ENCODE assay signal across 9 cellular contexts in genomic region chr9:124309665-124310064, GRCh38. TPM values are rescaled to one million over a fixed set of nuclear protein-coding genes. Genes with fewer than 3 reads are reported as not detected.
A peak's percentile ranks its signal among the peaks of the same experiment; 100 is the strongest.
DNase-seq lines count a peak whose midpoint lies in the region; ATAC-seq and TF ChIP-seq lines count a peak whose summit lies in the region.
"Had no signal": no experiment of that assay in that cellular context is flagged by ENCODE, and none has a peak within 500 bp of the region (broad histone marks: within the 10 kb centered on the region; RNA-seq: fewer than 3 reads in every experiment).

No MANE protein-coding gene starts in this region.

- H3K27me3 ChIP-seq in brain microvascular endothelial cell (replicated peaks) (no peaks in the 10 kb centered on the region), kidney epithelial cell (ENCODE audit: control insufficient read depth, insufficient read depth, low read length) (no peaks in the 10 kb centered on the region), esophagus squamous epithelium (no peaks in the 10 kb centered on the region)
- H3K27me3 ChIP-seq: BLaER1 had no signal

- H3K4me3 Mint-ChIP-seq in immature natural killer cell (no peak overlapping the region), nephron progenitor cell (no peak overlapping the region)

- DNase-seq in 8988T (peak; percentile 75), HT-29 (ENCODE audit: low spot score) (peak; percentile 55), brain microvascular endothelial cell (peak; percentile 99), kidney epithelial cell (ENCODE audit: low read depth) (peak; percentile 91), esophagus squamous epithelium (lab: John Stamatoyannopoulos, UW) (no peak), immature natural killer cell (no peak), nephron progenitor cell (no peak)

- H3K27ac Mint-ChIP-seq in immature natural killer cell (peak overlapping the region in 1 of 6 donors; percentile 53), nephron progenitor cell (no peak overlapping the region)

- no peak overlapping the region for H3K4me3 ChIP-seq in brain microvascular endothelial cell (ENCODE audit: low read depth, low read length)
- no peak overlapping the region for H3K4me3 ChIP-seq in kidney epithelial cell (ENCODE audit: low read depth, low read length)
- no peak overlapping the region for H3K4me3 ChIP-seq in esophagus squamous epithelium
- H3K4me3 ChIP-seq: BLaER1 had no signal

- H3K27ac ChIP-seq in brain microvascular endothelial cell (peak overlapping the region; percentile 92), esophagus squamous epithelium (peak overlapping the region in 2 of 4 donors; percentile 3 to 32)

- 52 to 86% methylated on average over 5 to 12 of the region's 14 CpGs for whole genome bisulfite sequencing in esophagus squamous epithelium, 2 donors

- H3K36me3 Mint-ChIP-seq in immature natural killer cell (peaks cover 0 to 5% (median 0%) of the 10 kb centered on the region in 3 donors), nephron progenitor cell (ENCODE audit: low read depth) (peaks cover 5% of the 10 kb centered on the region)

- peaks cover 0 to 2% (median 0%) of the 10 kb centered on the region in 3 donors for H3K27me3 Mint-ChIP-seq in immature natural killer cell (ENCODE audit: low read depth in 3 of 3)
- no peaks in the 10 kb centered on the region for H3K27me3 Mint-ChIP-seq in nephron progenitor cell (ENCODE audit: low read depth, poor library complexity)

- no peak for ATAC-seq in GM18861 (IDR thresholded peaks at IDR 0.05; ENCODE audit: unreplicated experiment)

- intact Hi-C loops in esophagus squamous epithelium (cut with DNase I): no loop called here

- H3K9me3 ChIP-seq in esophagus squamous epithelium: no peaks in the 10 kb centered on the region
- H3K9me3 ChIP-seq: BLaER1 had no signal

- no peak for TF ChIP-seq CTCF in brain microvascular endothelial cell (IDR thresholded peaks at IDR 0.05; ENCODE audit: low read depth, low read length, missing control alignments)
- no peak for TF ChIP-seq CTCF in kidney epithelial cell (IDR thresholded peaks at IDR 0.05; ENCODE audit: insufficient read depth, low read length, poor library complexity, severe bottlenecking)
- TF ChIP-seq CTCF in esophagus squamous epithelium (IDR thresholded peaks at IDR 0.05): no peak
- TF ChIP-seq CTCF in nephron progenitor cell (IDR thresholded peaks at IDR 0.05): no peak

- in situ Hi-C loops in brain microvascular endothelial cell (cut with HindIII; ENCODE audit: low pct_ligation_motif_present, low sequenced_read_pairs): loop anchor here (25.0 kb wide), 1 partner anchor 172 kb away; no protein-coding TSS in a partner anchor

- H3K4me1 ChIP-seq in esophagus squamous epithelium: peaks cover 0 to 18% (median 0%) of the 10 kb centered on the region in 3 donors

- H3K4me1 Mint-ChIP-seq in immature natural killer cell: peaks cover 12 to 15% of the 10 kb centered on the region in 2 donors
- H3K4me1 Mint-ChIP-seq in nephron progenitor cell: peaks cover 13% of the 10 kb centered on the region

- TF ChIP-seq POLR2A in esophagus squamous epithelium (IDR thresholded peaks at IDR 0.05): no peak

- H3K36me3 ChIP-seq in brain microvascular endothelial cell (replicated peaks): peaks cover 34% of the 10 kb centered on the region
- H3K36me3 ChIP-seq in kidney epithelial cell (ENCODE audit: control insufficient read depth, insufficient read depth, low read length): peaks cover 2% of the 10 kb centered on the region
- peaks cover 0 to 44% (median 0%) of the 10 kb centered on the region in 3 donors for H3K36me3 ChIP-seq in esophagus squamous epithelium

- H3K9me3 Mint-ChIP-seq in immature natural killer cell (no peaks in the 10 kb centered on the region), nephron progenitor cell (no peaks in the 10 kb centered on the region)

RNA-seq across cellular contexts. Expression of gene NEK6, which starts 51.9 kb away (rescaled TPM):
- total RNA-seq in HT-29 (2014; rRNA removed; shearing (Covaris generic)): 17.0 and 22.1 TPM in 2 replicates
- 17.8 and 22.7 TPM in 2 replicates for total RNA-seq in kidney epithelial cell
- total RNA-seq in esophagus squamous epithelium: 10 to 100 TPM in 2 of 4 donors, 1 to 10 TPM in 2; 2.0 to 15.3 (median 7.3) TPM
- 10 to 100 TPM in 2 of 3 donors, 1 to 10 TPM in 1; 8.8 to 18.0 (median 13.8) TPM for polyA plus RNA-seq in immature natural killer cell

Comparison
In these comparisons a context has a peak if more than half of its experiments do, and no peak if none do; other contexts are left out.
1. DNase-seq: peak in 8988T (single experiment), HT-29 (single experiment), brain microvascular endothelial cell (single experiment) and kidney epithelial cell (single experiment); none in esophagus squamous epithelium (single experiment), immature natural killer cell (0 of 3) and nephron progenitor cell (single experiment).